16 cellular contexts compared by ENCODE assay signal in the genomic region with DNA sequence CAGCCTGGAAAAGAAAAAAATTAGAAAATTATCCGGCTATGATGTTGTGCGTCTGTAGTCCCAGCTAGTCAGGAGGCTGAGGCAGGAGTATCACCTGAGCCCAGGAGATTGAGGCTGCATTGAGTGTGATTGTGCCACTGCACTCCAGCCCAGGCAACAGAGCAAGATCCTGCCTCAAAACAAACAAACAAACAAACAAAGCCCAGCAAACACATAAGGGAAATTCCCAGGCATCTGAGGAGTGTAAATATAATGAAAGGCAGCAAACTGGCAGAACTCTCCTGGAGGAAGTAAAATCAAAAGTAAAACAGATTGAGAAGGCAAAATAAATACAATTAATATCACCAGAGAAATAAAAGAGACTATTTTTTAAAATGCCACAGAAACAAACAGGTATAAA.
A peak's percentile ranks its signal among the peaks of the same experiment; 100 is the strongest.
DNase-seq lines count a peak whose midpoint lies in the region; ATAC-seq and TF ChIP-seq lines count a peak whose summit lies in the region.
"Had no signal": no experiment of that assay in that cellular context is flagged by ENCODE, and none has a peak within 500 bp of the region (broad histone marks: within the 10 kb centered on the region; RNA-seq: fewer than 3 reads in every experiment).

No MANE protein-coding gene starts in this region.

- H3K27me3 ChIP-seq in HUES6 (ENCODE audit: control insufficient read depth, insufficient read depth, low read length) = no peaks in the 10 kb centered on the region
- no peaks in the 10 kb centered on the region for H3K27me3 ChIP-seq in WERI-Rb-1 (ENCODE audit: insufficient read depth, low read depth, severe bottlenecking)
- H3K27me3 ChIP-seq: BE2C had no signal

- no peak for TF ChIP-seq CTCF in WERI-Rb-1 (IDR thresholded peaks at IDR 0.05; ENCODE audit: low read depth, low read length)
- no peak for TF ChIP-seq CTCF in glutamatergic neuron (IDR thresholded peaks at IDR 0.05; ENCODE audit: partially characterized antibody, unreplicated experiment)
- no peak for TF ChIP-seq CTCF in progenitor cell of endocrine pancreas (IDR thresholded peaks at IDR 0.05; ENCODE audit: unreplicated experiment)

- H3K27me3 Mint-ChIP-seq in glutamatergic neuron (ENCODE audit: unreplicated experiment) = peaks cover 5% of the 10 kb centered on the region
- no peaks in the 10 kb centered on the region for H3K27me3 Mint-ChIP-seq in progenitor cell of endocrine pancreas
- H3K27me3 Mint-ChIP-seq: CD8-positive, alpha-beta memory T cell had no signal

- peak overlapping the region; percentile 26 for H3K4me3 Mint-ChIP-seq in glutamatergic neuron (ENCODE audit: unreplicated experiment)
- H3K4me3 Mint-ChIP-seq in progenitor cell of endocrine pancreas (ENCODE audit: low read depth) = no peak overlapping the region
- H3K4me3 Mint-ChIP-seq: HFFc6 had no signal

- H3K36me3 ChIP-seq in HUES6 (ENCODE audit: control insufficient read depth, insufficient read depth, low read length) (no peaks in the 10 kb centered on the region), WERI-Rb-1 (no peaks in the 10 kb centered on the region)
- H3K36me3 ChIP-seq: BE2C had no signal

- ATAC-seq in HG03521 (IDR thresholded peaks at IDR 0.05; ENCODE audit: unreplicated experiment) = no peak
- ATAC-seq: GM12878 had no signal

- peaks cover 35% of the 10 kb centered on the region for H3K4me1 ChIP-seq in HUES6 (ENCODE audit: control insufficient read depth, insufficient read depth, low read length)

- H3K9me3 ChIP-seq in HUES6 (ENCODE audit: control insufficient read depth, insufficient read depth, low read depth, low read length) (peaks cover 4% of the 10 kb centered on the region; the same call in 1 of the 2 replicates), WERI-Rb-1 (ENCODE audit: severe bottlenecking) (no peaks in the 10 kb centered on the region)
- H3K9me3 ChIP-seq: BE2C had no signal

- H3K36me3 Mint-ChIP-seq in glutamatergic neuron (ENCODE audit: unreplicated experiment) = no peaks in the 10 kb centered on the region
- H3K36me3 Mint-ChIP-seq in progenitor cell of endocrine pancreas (ENCODE audit: insufficient read depth) = no peaks in the 10 kb centered on the region
- H3K36me3 Mint-ChIP-seq: CD8-positive, alpha-beta memory T cell had no signal

- H3K27ac Mint-ChIP-seq in glutamatergic neuron (ENCODE audit: unreplicated experiment) (peak overlapping the region; percentile 87), progenitor cell of endocrine pancreas (peak overlapping the region; percentile 81)
- H3K27ac Mint-ChIP-seq: HFFc6 had no signal

- no peak overlapping the region for H3K9ac ChIP-seq in HUES6 (ENCODE audit: low read length)

- H3K4me1 Mint-ChIP-seq in glutamatergic neuron (ENCODE audit: low read depth, unreplicated experiment) (peaks cover 21% of the 10 kb centered on the region), progenitor cell of endocrine pancreas (ENCODE audit: low read depth) (peaks cover 42% of the 10 kb centered on the region)

- H3K27ac ChIP-seq in HUES6 (ENCODE audit: low read depth, low read length) = peak overlapping the region; percentile 7; the same call in 1 of the 2 replicates
- peak overlapping the region; percentile 88 for H3K27ac ChIP-seq in WERI-Rb-1
- H3K27ac ChIP-seq: C4-2B had no signal

- no peak for DNase-seq in WERI-Rb-1
- no peak for DNase-seq in glutamatergic neuron
- no peak for DNase-seq in progenitor cell of endocrine pancreas (ENCODE audit: low spot score, unreplicated experiment)
- DNase-seq in HK-2 (ENCODE audit: unreplicated experiment) = no peak
- no peak for DNase-seq in COLO668 (lab: John Stamatoyannopoulos, UW; ENCODE audit: unreplicated experiment)
- DNase-seq: CD8-positive, alpha-beta memory T cell; DMS79; HCEC 1CT; HFFc6; IMR-90; KBM-7 had no signal

- H3K9me3 Mint-ChIP-seq in glutamatergic neuron (ENCODE audit: unreplicated experiment) (peaks cover 2% of the 10 kb centered on the region), progenitor cell of endocrine pancreas (ENCODE audit: low read depth) (no peaks in the 10 kb centered on the region)
- H3K9me3 Mint-ChIP-seq: CD8-positive, alpha-beta memory T cell; HFFc6 had no signal

- H3K4me3 ChIP-seq in HUES6 (ENCODE audit: low read depth, low read length) (no peak overlapping the region), WERI-Rb-1 (ENCODE audit: low read depth, low read length) (no peak overlapping the region)
- H3K4me3 ChIP-seq: GM12878 had no signal
